8 cellular contexts compared by ENCODE assay signal in genomic region chr3:112333002-112333385, GRCh38.
DNase-seq lines count a peak whose midpoint lies in the region; ATAC-seq lines count a peak whose summit lies in the region.

TSS of gene CD200 (plus strand) at chr3:112333156. CDS start at chr3:112333213, 57 bp downstream.

- ATAC-seq in GM19324 (IDR thresholded peaks at IDR 0.05; ENCODE audit: low FRiP score, unreplicated experiment) = peak; percentile 61
- no peak for ATAC-seq in GM18861 (IDR thresholded peaks at IDR 0.05; ENCODE audit: unreplicated experiment)

- in situ Hi-C loops in ACHN (cut with HindIII; ENCODE audit: low pct_ligation_motif_present, low pct_unique_long_range_greater_than_20kb, low sequenced_read_pairs) = no loop called here

- DNase-seq in ACHN = peak; percentile 7
- DNase-seq in Kasumi-1 (lab: John Stamatoyannopoulos, UW) = peak; percentile 51 to 64
- DNase-seq in activated CD4-positive, CD25-positive, alpha-beta regulatory T cell treated with anti-CD3 and anti-CD28 coated beads, Interleukin-2, amount 50 U/mL, for 72 hours = peak; percentile 57
- peak; percentile 78 for DNase-seq in cerebellar cortex (ENCODE audit: low spot score)
- peak; percentile 63 for DNase-seq in kidney tubule cell (ENCODE audit: low spot score)
- peak; percentile 56 to 77 for DNase-seq in stimulated activated CD4-positive, alpha-beta T cell treated with anti-CD3 and anti-CD28 coated beads, Interleukin-2, amount 100 ng/mL, for 24 hours

Comparison
In these comparisons a context has a peak if more than half of its experiments do, and no peak if none do; other contexts are left out.
1. DNase-seq: peak in every context shown above with its lines; median percentile 78 in cerebellar cortex; 66 in stimulated activated CD4-positive, alpha-beta T cell treated with anti-CD3 and anti-CD28 coated beads, Interleukin-2, amount 100 ng/mL, for 24 hours; 63 in kidney tubule cell; 58 in Kasumi-1; 57 in activated CD4-positive, CD25-positive, alpha-beta regulatory T cell treated with anti-CD3 and anti-CD28 coated beads, Interleukin-2, amount 50 U/mL, for 72 hours; 7 in ACHN.